In the genomic region with DNA sequence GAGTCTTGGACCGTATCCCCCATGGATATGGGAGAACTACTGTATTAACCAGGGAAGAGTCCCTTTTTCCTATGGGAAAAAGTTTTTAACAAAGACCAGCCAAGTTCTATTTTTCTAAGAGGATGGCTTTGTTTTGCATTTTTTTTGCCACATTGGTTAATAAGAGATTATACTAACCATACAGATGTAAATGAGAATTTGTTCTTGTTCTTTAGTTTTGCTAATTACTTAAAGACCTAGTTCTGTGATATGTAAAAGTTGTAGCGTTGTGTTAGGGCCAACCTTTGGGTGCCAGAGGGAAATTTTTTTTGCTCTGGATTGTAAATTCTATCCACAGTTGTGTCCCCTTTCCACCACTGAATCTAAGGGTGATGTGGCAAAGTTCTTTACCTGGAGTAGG, we compare ENCODE assay signal across 16 cellular contexts. TPM values are rescaled to one million over a fixed set of nuclear protein-coding genes. Genes with fewer than 3 reads are reported as not detected.
A peak's percentile ranks its signal among the peaks of the same experiment; 100 is the strongest.
DNase-seq lines count a peak whose midpoint lies in the region; ATAC-seq and TF ChIP-seq lines count a peak whose summit lies in the region.
"Had no signal": no experiment of that assay in that cellular context is flagged by ENCODE, and none has a peak within 500 bp of the region (broad histone marks: within the 10 kb centered on the region; RNA-seq: fewer than 3 reads in every experiment).

No MANE protein-coding gene starts in this region.

- TF ChIP-seq CTCF in OCI-LY7 (conservative IDR thresholded peaks at IDR 0.05; ENCODE audit: low read length), result no peak
- no peak for TF ChIP-seq CTCF in body of pancreas (IDR thresholded peaks at IDR 0.05)

- POLR2A ChIA-PET in OCI-LY7 (lab: Charles Lee), result interaction anchor here (0.9 kb wide), 1 partner anchor 39 kb away, joined by 3 read pairs; no protein-coding TSS in a partner anchor

- CTCF ChIA-PET in OCI-LY7 (lab: Charles Lee; ENCODE audit: unreplicated experiment), result no interaction called here

- H3K4me1 ChIP-seq in OCI-LY7 (ENCODE audit: insufficient read depth, low read length, poor library complexity, severe bottlenecking) (peaks cover 50% of the 10 kb centered on the region), body of pancreas (peaks cover 46% of the 10 kb centered on the region)

- no peaks in the 10 kb centered on the region for H3K27me3 Mint-ChIP-seq in activated naive CD4-positive, alpha-beta T cell treated with anti-CD3 and anti-CD28 coated beads, Interleukin-2, amount 50 U/mL, for 24 hours
- H3K27me3 Mint-ChIP-seq in stimulated activated memory B cell treated with anti-CD40 and anti-IgM and Interleukin-4, amounts not matched to agents 10 μg/mL and 1 μg/mL and 100 μg/mL, for 72 hours, result no peaks in the 10 kb centered on the region

- peaks cover 10% of the 10 kb centered on the region; the same call in 1 of the 2 replicates for H3K36me3 ChIP-seq in OCI-LY7 (ENCODE audit: insufficient read depth, low read length)
- H3K36me3 ChIP-seq in body of pancreas (replicated peaks in 1 of 2; ENCODE audit: insufficient read depth in 1 of 2, low read depth in 2 of 2), result no peaks in the 10 kb centered on the region

- intact Hi-C loops in OCI-LY7 (cut with micrococcal nuclease; ENCODE audit: unreplicated experiment) (no loop called here), body of pancreas (cut with DNase I) (no loop called here)

- TF ChIP-seq POLR2A in body of pancreas (IDR thresholded peaks at IDR 0.05), result no peak

- no peaks in the 10 kb centered on the region for H3K27me3 ChIP-seq in body of pancreas

- peak overlapping the region; percentile 17 for H3K4me3 Mint-ChIP-seq in activated naive CD4-positive, alpha-beta T cell treated with anti-CD3 and anti-CD28 coated beads, Interleukin-2, amount 50 U/mL, for 24 hours
- no peak overlapping the region for H3K4me3 Mint-ChIP-seq in stimulated activated memory B cell treated with anti-CD40 and anti-IgM and Interleukin-4, amounts not matched to agents 10 μg/mL and 1 μg/mL and 100 μg/mL, for 72 hours

- no TSS peak for BruUV-seq in OCI-LY7 (replicated peaks; lab: Mats Ljungman, UMichigan)

- peak overlapping the region; percentile 51 for H3K4me2 ChIP-seq in OCI-LY7 (ENCODE audit: low read length)

- H3K36me3 Mint-ChIP-seq in activated naive CD4-positive, alpha-beta T cell treated with anti-CD3 and anti-CD28 coated beads, Interleukin-2, amount 50 U/mL, for 24 hours, result peaks cover 2% of the 10 kb centered on the region
- H3K36me3 Mint-ChIP-seq in activated naive CD4-positive, alpha-beta T cell treated with anti-CD3 and anti-CD28 coated beads, Interleukin-2, amount 50 U/mL, for 72 hours, result peaks cover 9 to 26% of the 10 kb centered on the region in 2 donors
- peaks cover 9% of the 10 kb centered on the region for H3K36me3 Mint-ChIP-seq in stimulated activated memory B cell treated with anti-CD40 and anti-IgM and Interleukin-4, amounts not matched to agents 10 μg/mL and 1 μg/mL and 100 μg/mL, for 72 hours

- H4K20me1 ChIP-seq in OCI-LY7 (ENCODE audit: insufficient read depth, low read length), result 0 out of 2 replicates have a peak, but pooled peaks cover 8% of the 10 kb centered on the region

- no peaks in the 10 kb centered on the region for H3K9me2 ChIP-seq in OCI-LY7 (ENCODE audit: insufficient read depth, low read length)

- H3K9me3 ChIP-seq in OCI-LY7 (ENCODE audit: low read length) (no peaks in the 10 kb centered on the region), body of pancreas (no peaks in the 10 kb centered on the region)

- H2AFZ ChIP-seq in OCI-LY7 (ENCODE audit: low read length), result no peak overlapping the region

- WGBS in body of pancreas, 2 donors, result 62 to 88% methylated on average over 2 of the region's 2 CpGs

- peaks cover 60% of the 10 kb centered on the region for H3K79me2 ChIP-seq in OCI-LY7 (ENCODE audit: insufficient read depth, low read depth, low read length)

- peak overlapping the region; percentile 80 for H3K27ac Mint-ChIP-seq in activated naive CD4-positive, alpha-beta T cell treated with anti-CD3 and anti-CD28 coated beads, Interleukin-2, amount 50 U/mL, for 24 hours
- peak overlapping the region in 1 of 2 donors; percentile 31 for H3K27ac Mint-ChIP-seq in activated naive CD4-positive, alpha-beta T cell treated with anti-CD3 and anti-CD28 coated beads, Interleukin-2, amount 50 U/mL, for 72 hours
- H3K27ac Mint-ChIP-seq in stimulated activated memory B cell treated with anti-CD40 and anti-IgM and Interleukin-4, amounts not matched to agents 10 μg/mL and 1 μg/mL and 100 μg/mL, for 72 hours, result peak overlapping the region; percentile 2

- H3K4me3 ChIP-seq in OCI-LY7 (ENCODE audit: low read depth, low read length, poor library complexity, severe bottlenecking) (peak overlapping the region; percentile 10), body of pancreas (no peak overlapping the region)

- H3K4me1 Mint-ChIP-seq in activated naive CD4-positive, alpha-beta T cell treated with anti-CD3 and anti-CD28 coated beads, Interleukin-2, amount 50 U/mL, for 24 hours, result peaks cover 62% of the 10 kb centered on the region
- peaks cover 69% of the 10 kb centered on the region for H3K4me1 Mint-ChIP-seq in stimulated activated memory B cell treated with anti-CD40 and anti-IgM and Interleukin-4, amounts not matched to agents 10 μg/mL and 1 μg/mL and 100 μg/mL, for 72 hours

- H3K27ac ChIP-seq in OCI-LY7 (ENCODE audit: low read depth, low read length, poor library complexity, severe bottlenecking), result no peak overlapping the region
- H3K27ac ChIP-seq in body of pancreas, result peak overlapping the region in 3 of 4 donors; percentile 19 to 94 (median 29)

- no peaks in the 10 kb centered on the region for H3K9me3 Mint-ChIP-seq in activated naive CD4-positive, alpha-beta T cell treated with anti-CD3 and anti-CD28 coated beads, Interleukin-2, amount 50 U/mL, for 24 hours
- no peaks in the 10 kb centered on the region for H3K9me3 Mint-ChIP-seq in activated naive CD4-positive, alpha-beta T cell treated with anti-CD3 and anti-CD28 coated beads, Interleukin-2, amount 50 U/mL, for 72 hours
- H3K9me3 Mint-ChIP-seq in stimulated activated memory B cell treated with anti-CD40 and anti-IgM and Interleukin-4, amounts not matched to agents 10 μg/mL and 1 μg/mL and 100 μg/mL, for 72 hours, result no peaks in the 10 kb centered on the region

- ATAC-seq in activated naive CD4-positive, alpha-beta T cell treated with anti-CD3 and anti-CD28 coated beads, Interleukin-2, amount 50 U/mL, for 72 hours, result no peak
- ATAC-seq in body of pancreas (no peak), GM21423 (IDR thresholded peaks at IDR 0.05; ENCODE audit: unreplicated experiment) (no peak)
- ATAC-seq in stimulated activated memory B cell treated with anti-CD40 and anti-IgM and Interleukin-4, amounts not matched to agents 10 μg/mL and 1 μg/mL and 100 μg/mL, for 72 hours, result no peak
- ATAC-seq: esophagus mucosa, SK-N-SH treated with all-trans-retinoic acid at 6 μM for 48 hours had no signal

- DNase-seq in activated naive CD4-positive, alpha-beta T cell treated with anti-CD3 and anti-CD28 coated beads, Interleukin-2, amount 50 U/mL, for 72 hours (ENCODE audit: low spot score in 2 of 2), result no peak
- DNase-seq in OCI-LY7 (ENCODE audit: low spot score) (no peak), body of pancreas (no peak), NAMALWA (ENCODE audit: low spot score) (no peak), midbrain (lab: John Stamatoyannopoulos, UW) (no peak)
- DNase-seq: activated CD4-positive, alpha-beta T cell treated with anti-CD3 and anti-CD28 coated beads, Interleukin-2, amount 50 U/mL, for 48 hours; activated effector memory CD4-positive, alpha-beta T cell treated with Interleukin-2 at 50 U/mL for 16 hours; GDM1; NCI-H1048; NCI-H69; retina had no signal

RNA-seq across cellular contexts. Expression of a gene that starts 2.8 kb away (rescaled TPM):
- total RNA-seq in activated naive CD4-positive, alpha-beta T cell treated with anti-CD3 and anti-CD28 coated beads, Interleukin-2, amount 50 U/mL, for 72 hours, result 10 to 100 TPM; 33.2 to 40.7 TPM
- 8.7 and 11.1 TPM in 2 replicates for total RNA-seq in OCI-LY7 (2014; rRNA removed; shearing (Covaris generic))
- 29.6 and 34.0 TPM in 2 replicates for total RNA-seq in OCI-LY7 (2022)
- 10 to 100 TPM; 19.1 to 25.4 TPM for total RNA-seq in body of pancreas
